In genomic region chr4:6308890-6309643, GRCh38 we compare ENCODE assay signal across 8 cellular contexts. TPM values are rescaled to one million over a fixed set of nuclear protein-coding genes. Genes with fewer than 3 reads are reported as not detected.
A peak's percentile ranks its signal among the peaks of the same experiment; 100 is the strongest.
DNase-seq lines count a peak whose midpoint lies in the region; ATAC-seq and TF ChIP-seq lines count a peak whose summit lies in the region.

No MANE protein-coding gene starts in this region.

- no peaks in the 10 kb centered on the region for H3K27me3 ChIP-seq in lung (ENCODE audit: control insufficient read depth, insufficient read depth)

- H3K4me3 ChIP-seq in astrocyte of the spinal cord (ENCODE audit: low read depth, low read length): peak overlapping the region; percentile 25
- peak overlapping the region; percentile 31 for H3K4me3 ChIP-seq in lung
- peak overlapping the region; percentile 47 for H3K4me3 ChIP-seq in urinary bladder (ENCODE audit: low read depth, low read length)

- peaks cover 0 to 2% of the 10 kb centered on the region in 2 donors for H3K36me3 ChIP-seq in lung (ENCODE audit: control insufficient read depth in 2 of 2, insufficient read depth in 2 of 2, low read length in 2 of 2)
- no peaks in the 10 kb centered on the region for H3K36me3 ChIP-seq in urinary bladder (ENCODE audit: insufficient read depth)

- DNase-seq in activated T-cell treated with anti-CD3 and anti-CD28 coated beads for 48 hours (ENCODE audit: low read depth) (peak; percentile 8), activated T-cell treated with anti-CD3 and anti-CD28 coated beads for 4 hours (no peak), astrocyte of the spinal cord (ENCODE audit: low read depth, low spot score) (no peak), lung (ENCODE audit: low spot score) (no peak), EL (no peak), HT-29 (ENCODE audit: low spot score) (no peak)

- ATAC-seq in lung (ENCODE audit: insufficient read depth, low FRiP score): no peak
- no peak for ATAC-seq in HG03196 (IDR thresholded peaks at IDR 0.05; ENCODE audit: unreplicated experiment)

- in situ Hi-C loops in astrocyte of the spinal cord (cut with HindIII; ENCODE audit: low sequenced_read_pairs): no loop called here

- H3K27ac ChIP-seq in lung (ENCODE audit: low read depth in 1 of 2, low read length in 1 of 2) (peak overlapping the region in 1 of 2 donors; percentile 65), urinary bladder (ENCODE audit: low read depth) (no peak overlapping the region)

- H3K4me1 ChIP-seq in lung (ENCODE audit: control insufficient read depth in 2 of 2, insufficient read depth in 2 of 2, low read length in 2 of 2) (peaks cover 0 to 5% of the 10 kb centered on the region in 2 donors), urinary bladder (ENCODE audit: insufficient read depth) (no peaks in the 10 kb centered on the region)

- TF ChIP-seq CTCF in astrocyte of the spinal cord (IDR thresholded peaks at IDR 0.05; ENCODE audit: low read depth, low read length): peak; percentile 17
- no peak for TF ChIP-seq CTCF in lung (IDR thresholded peaks at IDR 0.05; ENCODE audit: control extremely low read depth, extremely low read depth)

- peaks cover 0 to 5% of the 10 kb centered on the region in 2 donors for H3K9me3 ChIP-seq in lung (ENCODE audit: control insufficient read depth in 2 of 2, insufficient read depth in 1 of 2, low read length in 1 of 2)

- WGBS in lung, 2 donors: 4 to 12% methylated on average over 53 to 65 of the region's 65 CpGs
- WGBS in urinary bladder: 4% methylated on average over 65 of the region's 65 CpGs

RNA-seq across cellular contexts. Expression of gene WFS1, which starts 39.4 kb away (rescaled TPM):
- 10 to 100 TPM; 28.6 to 76.0 TPM for total RNA-seq in lung
- 10 to 100 TPM; 26.5 to 31.7 TPM for polyA plus RNA-seq in lung
- 20.5 TPM for total RNA-seq in urinary bladder
- polyA plus RNA-seq in urinary bladder: 85.3 TPM
- total RNA-seq in HT-29 (2014; rRNA removed; shearing (Covaris generic)): 49.2 and 49.8 TPM in 2 replicates
